1 cellular context compared by ENCODE assay signal in the genomic region with DNA sequence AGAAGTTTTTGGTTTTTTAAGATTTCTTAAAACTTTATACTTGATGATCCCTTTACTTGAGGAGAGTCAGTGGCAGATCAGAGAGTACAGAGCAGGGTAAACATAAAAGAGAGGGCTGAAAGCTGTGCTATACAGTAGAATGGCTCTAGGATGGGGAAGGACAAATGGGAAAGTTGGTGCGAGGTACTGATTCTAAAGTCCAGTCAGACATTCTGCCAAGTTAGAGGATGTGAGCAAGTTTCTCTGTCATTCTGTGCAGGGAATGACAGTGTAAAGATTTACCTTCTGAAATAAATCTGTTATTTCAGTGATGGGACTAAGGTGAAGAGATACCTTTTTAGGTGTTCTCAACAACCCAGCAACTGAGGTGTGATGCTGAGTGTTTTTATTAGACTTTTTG.
TF ChIP-seq lines count a peak whose summit lies in the region.

No MANE protein-coding gene starts in this region.

TF ChIP-seq in H1, 55 proteins besides CTCF, POLR2A, EP300 and RAD21 (continued from another document):
- TF ChIP-seq KDM4A (IDR thresholded peaks at IDR 0.05; ENCODE audit: low read depth, low read length, severe bottlenecking) (no peak), KDM1A (IDR thresholded peaks at IDR 0.05; ENCODE audit: borderline replicate concordance, low read length) (no peak), TCF12 (IDR thresholded peaks at IDR 0.05; ENCODE audit: low read depth, low read length) (no peak), GABPA (IDR thresholded peaks at IDR 0.05; ENCODE audit: borderline replicate concordance, insufficient read depth, low read length) (no peak), POU5F1 (IDR thresholded peaks at IDR 0.05; ENCODE audit: low read depth, low read length) (no peak), EGR1 (IDR thresholded peaks at IDR 0.05; ENCODE audit: borderline replicate concordance, low read depth, low read length) (no peak), PHF8 (conservative IDR thresholded peaks at IDR 0.05; ENCODE audit: low read depth, low read length) (no peak), JUN (IDR thresholded peaks at IDR 0.05; ENCODE audit: low read depth, low read length) (no peak), CBX5 (IDR thresholded peaks at IDR 0.05; ENCODE audit: low read depth, low read length) (no peak)
- TF ChIP-seq, protein P1, sequence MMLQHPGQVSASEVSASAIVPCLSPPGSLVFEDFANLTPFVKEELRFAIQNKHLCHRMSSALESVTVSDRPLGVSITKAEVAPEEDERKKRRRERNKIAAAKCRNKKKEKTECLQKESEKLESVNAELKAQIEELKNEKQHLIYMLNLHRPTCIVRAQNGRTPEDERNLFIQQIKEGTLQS (IDR thresholded peaks at IDR 0.05; ENCODE audit: insufficient read depth, low read depth, low read length): no peak
